1 cellular context compared by ENCODE assay signal in the genomic region with DNA sequence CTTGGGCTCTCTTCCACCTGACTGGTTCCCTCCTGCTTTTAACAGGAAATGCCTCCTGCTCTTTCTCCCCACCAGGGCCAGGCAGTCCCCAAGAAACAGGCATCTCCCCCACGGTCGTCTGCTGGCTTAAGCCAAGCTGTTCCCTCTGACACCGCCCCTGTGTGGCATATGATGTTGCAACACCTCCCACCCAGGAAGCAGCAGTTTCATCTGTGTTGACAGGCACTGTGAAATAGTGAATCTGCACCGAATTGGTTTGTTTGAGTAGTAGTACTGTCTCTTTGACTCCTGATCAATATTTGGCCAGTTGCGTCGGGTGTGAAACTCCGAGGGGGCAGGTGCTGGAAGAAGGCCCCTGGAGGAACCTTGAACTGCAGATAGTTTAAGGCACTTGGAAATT.
TF ChIP-seq lines count a peak whose summit lies in the region.

No MANE protein-coding gene starts in this region.

TF ChIP-seq in GM12878, 131 proteins besides CTCF, POLR2A, EP300 and RAD21 (continued from another document):
- TF ChIP-seq POU2F2 (IDR thresholded peaks at IDR 0.05; ENCODE audit: borderline replicate concordance, low read depth, low read length) (no peak), BCL11A (IDR thresholded peaks at IDR 0.05; ENCODE audit: low read depth, low read length) (no peak)
